ENCODE assay signal across 8 cellular contexts in genomic region chr16:1705688-1706385, GRCh38. TPM values are rescaled to one million over a fixed set of nuclear protein-coding genes. Genes with fewer than 3 reads are reported as not detected.
DNase-seq lines count a peak whose midpoint lies in the region; ATAC-seq and TF ChIP-seq lines count a peak whose summit lies in the region.

MAPK8IP3 (plus strand) TSS chr16:1706195; CDS start chr16:1706340, 145 bp downstream.

- H3K36me3 Mint-ChIP-seq in naive B cell, result no peaks in the 10 kb centered on the region
- peaks cover 35% of the 10 kb centered on the region for H3K36me3 Mint-ChIP-seq in stimulated activated effector memory CD8-positive, alpha-beta T cell treated with anti-CD3 and anti-CD28 coated beads, Interleukin-12 subunit alpha, Interleukin-12 subunit beta, amount 100 ng/mL, for 72 hours

- H3K27ac Mint-ChIP-seq in naive B cell, result peak within 1 kb of the TSS; percentile 96 to 100 (median 99)
- H3K27ac Mint-ChIP-seq in stimulated activated effector memory CD8-positive, alpha-beta T cell treated with anti-CD3 and anti-CD28 coated beads, Interleukin-12 subunit alpha, Interleukin-12 subunit beta, amount 100 ng/mL, for 72 hours, result peak within 1 kb of the TSS; percentile 98

- H3K36me3 ChIP-seq in esophagus squamous epithelium, result peaks cover 0 to 28% (median 0%) of the 10 kb centered on the region in 3 donors

- DNase-seq in DMS79 (lab: John Stamatoyannopoulos, UW) (peak; percentile 73), KBM-7 (peak; percentile 95), esophagus squamous epithelium (lab: John Stamatoyannopoulos, UW) (peak; percentile 62), naive B cell (peak; percentile 99)
- DNase-seq in activated T-cell treated with anti-CD3 and anti-CD28 coated beads, Interleukin-2, amount 50 U/mL, for 48 hours, result peak; percentile 99
- DNase-seq in stimulated activated effector memory CD8-positive, alpha-beta T cell treated with anti-CD3 and anti-CD28 coated beads, Interleukin-12 subunit alpha, Interleukin-12 subunit beta, amount 100 ng/mL, for 72 hours (ENCODE audit: low spot score in 2 of 2), result peak; percentile 100

- H3K4me1 Mint-ChIP-seq in naive B cell, result peaks cover 13 to 44% (median 28%) of the 10 kb centered on the region in 3 donors
- H3K4me1 Mint-ChIP-seq in stimulated activated effector memory CD8-positive, alpha-beta T cell treated with anti-CD3 and anti-CD28 coated beads, Interleukin-12 subunit alpha, Interleukin-12 subunit beta, amount 100 ng/mL, for 72 hours, result peaks cover 10% of the 10 kb centered on the region

- peak within 1 kb of the TSS; percentile 93 to 98 (median 94) for H3K27ac ChIP-seq in esophagus squamous epithelium

- H3K9me3 Mint-ChIP-seq in naive B cell, result no peaks in the 10 kb centered on the region
- H3K9me3 Mint-ChIP-seq in stimulated activated effector memory CD8-positive, alpha-beta T cell treated with anti-CD3 and anti-CD28 coated beads, Interleukin-12 subunit alpha, Interleukin-12 subunit beta, amount 100 ng/mL, for 72 hours, result no peaks in the 10 kb centered on the region

- peak; percentile 90 to 100 (median 100) for TF ChIP-seq CTCF in esophagus squamous epithelium (IDR thresholded peaks at IDR 0.05)

- H3K4me1 ChIP-seq in esophagus squamous epithelium, result peaks cover 23 to 81% (median 46%) of the 10 kb centered on the region in 3 donors

- 0% methylated on average over 17 to 33 of the region's 79 CpGs for WGBS in esophagus squamous epithelium, 2 donors

- no peaks in the 10 kb centered on the region for H3K27me3 Mint-ChIP-seq in naive B cell

- TF ChIP-seq POLR2A in esophagus squamous epithelium (IDR thresholded peaks at IDR 0.05), result peak in 3 of 4 donors; percentile 91 to 99 (median 97)

- H3K4me3 Mint-ChIP-seq in naive B cell, result peak within 1 kb of the TSS; percentile 97 to 99 (median 98)
- H3K4me3 Mint-ChIP-seq in stimulated activated effector memory CD8-positive, alpha-beta T cell treated with anti-CD3 and anti-CD28 coated beads, Interleukin-12 subunit alpha, Interleukin-12 subunit beta, amount 100 ng/mL, for 72 hours, result peak within 1 kb of the TSS; percentile 99

- peak within 1 kb of the TSS; percentile 43 to 97 (median 73) for H3K4me3 ChIP-seq in esophagus squamous epithelium

- in situ Hi-C loops in KBM-7 (cut with MboI; ENCODE audit: low pct_unique_long_range_greater_than_20kb, low sequenced_read_pairs), result no loop called here

- ATAC-seq in GM21717 (IDR thresholded peaks at IDR 0.05; ENCODE audit: unreplicated experiment) (peak; percentile 63), naive B cell (ENCODE audit: low read depth in 2 of 2) (peak; percentile 85)
- peak; percentile 90 for ATAC-seq in stimulated activated effector memory CD8-positive, alpha-beta T cell treated with anti-CD3 and anti-CD28 coated beads, Interleukin-12 subunit alpha, Interleukin-12 subunit beta, amount 100 ng/mL, for 72 hours

- no peaks in the 10 kb centered on the region for H3K9me3 ChIP-seq in esophagus squamous epithelium

- intact Hi-C loops in esophagus squamous epithelium (cut with DNase I), result no loop called here

- no peaks in the 10 kb centered on the region for H3K27me3 ChIP-seq in esophagus squamous epithelium

TF ChIP-seq in PFSK-1, 5 proteins besides CTCF, POLR2A, EP300 and RAD21:
- TF ChIP-seq POLR2AphosphoS5 (IDR thresholded peaks at IDR 0.05; ENCODE audit: low read depth, low read length), result peak; percentile 91; the same call in 1 of the 2 replicates
- 0 out of 2 replicates have a peak, but pooled peaks have one; percentile 45 for TF ChIP-seq SIN3A (IDR thresholded peaks at IDR 0.05; ENCODE audit: borderline replicate concordance, insufficient read depth, low read length)
- TF ChIP-seq REST (IDR thresholded peaks at IDR 0.05; ENCODE audit: insufficient read depth in 1 of 2, low read depth in 2 of 2, low read length in 2 of 2), result 0 out of 4 replicates have a peak, but pooled peaks of 1 of the 2 experiments have one; percentile 16
- peak; percentile 86 for TF ChIP-seq TAF1 (IDR thresholded peaks at IDR 0.05; ENCODE audit: borderline replicate concordance, insufficient read depth, low read length)
- TF ChIP-seq FOXP2 (optimal IDR thresholded peaks at IDR 0.05; ENCODE audit: borderline replicate concordance, extremely low read depth, extremely low read length, insufficient read depth), result peak; percentile 80

RNA-seq across cellular contexts. Expression of gene MAPK8IP3, which starts in this region (rescaled TPM):
- polyA plus RNA-seq in PFSK-1 (2012; ENCODE audit: insufficient read length, low read depth), result 154 TPM
- 10 to 100 TPM in 3 of 4 donors, 1 to 10 TPM in 1; 8.6 to 37.6 (median 24.7) TPM for total RNA-seq in esophagus squamous epithelium
- polyA plus RNA-seq in naive B cell (ENCODE audit: low read depth in 6 of 6), result 10 to 100 TPM in 1 of 6 donors, 1 to 10 TPM in 5; 1.2 to 10.1 (median 2.2) TPM

Comparison
In these comparisons a context has a peak if more than half of its experiments do, and no peak if none do; other contexts are left out.
1. Peak in every context shown above with its lines: DNase-seq, ATAC-seq, H3K4me3 ChIP-seq and H3K27ac ChIP-seq.